Comparison of ENCODE assay signal across 12 cellular contexts in genomic region chr5:55600086-55600485, GRCh38.
DNase-seq lines count a peak whose midpoint lies in the region; ATAC-seq and TF ChIP-seq lines count a peak whose summit lies in the region.
"Had no signal": no experiment of that assay in that cellular context is flagged by ENCODE, and none has a peak within 500 bp of the region (broad histone marks: within the 10 kb centered on the region; RNA-seq: fewer than 3 reads in every experiment).

No MANE protein-coding gene starts in this region.

- peak overlapping the region; percentile 77 for H2AFZ ChIP-seq in SK-N-SH (ENCODE audit: low read depth)

- DNase-seq in SK-N-SH: no peak
- DNase-seq in activated T-helper 1 cell treated with anti-CD3 and anti-CD28 coated beads, Interleukin-12 subunit alpha, Interleukin-12 subunit beta, Interleukin-2, Interleukin-4 antibody, amounts not matched to agents 30 ng/mL and 10 ng/mL and 1 ng/mL, durations not matched to agents 14 hours and 24 hours and 36 hours (ENCODE audit: low spot score): no peak
- DNase-seq in left lung: no peak
- DNase-seq in GM10248 (ENCODE audit: extremely low spot score): no peak
- DNase-seq: activated B cell treated with CpG ODN at 0.5 μM for 24 hours, cerebellar nuclear complex, KG1, NCI-H774 had no signal

- H3K79me2 ChIP-seq in SK-N-SH (ENCODE audit: insufficient read depth): no peaks in the 10 kb centered on the region

- POLR2A ChIA-PET in SK-N-SH (lab: Yijun Ruan, JAX): no interaction called here
- POLR2A ChIA-PET in GM10248 (lab: Yijun Ruan, JAX): no interaction called here

- H3K4me3 Mint-ChIP-seq in activated T-helper 1 cell treated with anti-CD3 and anti-CD28 coated beads, Interleukin-12 subunit alpha, Interleukin-12 subunit beta, Interleukin-2, Interleukin-4 antibody, amounts not matched to agents 30 ng/mL and 10 ng/mL and 1 ng/mL, durations not matched to agents 14 hours and 24 hours and 36 hours: peak overlapping the region; percentile 5
- H3K4me3 Mint-ChIP-seq: activated B cell treated with CpG ODN at 0.5 μM for 24 hours had no signal

- H3K4me3 ChIP-seq in SK-N-SH (ENCODE audit: low read depth in 2 of 2, low read length in 1 of 2): no peak overlapping the region
- H3K4me3 ChIP-seq in left lung: no peak overlapping the region
- peak overlapping the region in 1 of 2 donors; percentile 2 for H3K4me3 ChIP-seq in stomach smooth muscle (ENCODE audit: low read length in 2 of 2)

- peaks cover 68% of the 10 kb centered on the region for H3F3A ChIP-seq in SK-N-SH (replicated peaks; ENCODE audit: insufficient read depth)

- H3K4me1 Mint-ChIP-seq in activated T-helper 1 cell treated with anti-CD3 and anti-CD28 coated beads, Interleukin-12 subunit alpha, Interleukin-12 subunit beta, Interleukin-2, Interleukin-4 antibody, amounts not matched to agents 30 ng/mL and 10 ng/mL and 1 ng/mL, durations not matched to agents 14 hours and 24 hours and 36 hours (ENCODE audit: low read depth): peaks cover 40% of the 10 kb centered on the region

- peak overlapping the region; percentile 66 for H3K4me2 ChIP-seq in SK-N-SH

- ATAC-seq in SK-N-SH treated with all-trans-retinoic acid at 6 μM for 48 hours: no peak; the same call in 2 of the 3 replicates
- ATAC-seq in left lung: no peak
- ATAC-seq in GM18520 (IDR thresholded peaks at IDR 0.05; ENCODE audit: unreplicated experiment): no peak
- no peak for ATAC-seq in HG02759 (IDR thresholded peaks at IDR 0.05; ENCODE audit: unreplicated experiment)

- no peaks in the 10 kb centered on the region for H3K9me3 Mint-ChIP-seq in activated T-helper 1 cell treated with anti-CD3 and anti-CD28 coated beads, Interleukin-12 subunit alpha, Interleukin-12 subunit beta, Interleukin-2, Interleukin-4 antibody, amounts not matched to agents 30 ng/mL and 10 ng/mL and 1 ng/mL, durations not matched to agents 14 hours and 24 hours and 36 hours
- H3K9me3 Mint-ChIP-seq: activated B cell treated with CpG ODN at 0.5 μM for 24 hours had no signal

- CTCF ChIA-PET in SK-N-SH (lab: Yijun Ruan, JAX) (no interaction called here), GM10248 (lab: Yijun Ruan, JAX) (no interaction called here)

- no peaks in the 10 kb centered on the region for H4K20me1 ChIP-seq in SK-N-SH (ENCODE audit: insufficient read depth)

- 81% methylated on average over 3 of the region's 3 CpGs for WGBS in SK-N-SH (ENCODE audit: low lambda C conversion rate)

- H3K27me3 ChIP-seq in SK-N-SH (ENCODE audit: insufficient read depth) (no peaks in the 10 kb centered on the region), left lung (no peaks in the 10 kb centered on the region), stomach smooth muscle (ENCODE audit: control insufficient read depth in 1 of 2, insufficient read depth in 2 of 2, low read length in 2 of 2) (no peaks in the 10 kb centered on the region)

- peaks cover 2% of the 10 kb centered on the region for H3K36me3 Mint-ChIP-seq in activated T-helper 1 cell treated with anti-CD3 and anti-CD28 coated beads, Interleukin-12 subunit alpha, Interleukin-12 subunit beta, Interleukin-2, Interleukin-4 antibody, amounts not matched to agents 30 ng/mL and 10 ng/mL and 1 ng/mL, durations not matched to agents 14 hours and 24 hours and 36 hours (ENCODE audit: low read depth)

- no peaks in the 10 kb centered on the region for H3K9me2 ChIP-seq in SK-N-SH

- H3K4me1 ChIP-seq in SK-N-SH (ENCODE audit: control insufficient read depth in 1 of 2, insufficient read depth in 2 of 2, low read depth in 1 of 2, low read length in 1 of 2): peaks cover 26 to 64% of the 10 kb centered on the region in 2 experiments
- H3K4me1 ChIP-seq in left lung: peaks cover 30 to 38% of the 10 kb centered on the region in 2 donors
- H3K4me1 ChIP-seq in stomach smooth muscle (ENCODE audit: control insufficient read depth, insufficient read depth, low read length): peaks cover 46% of the 10 kb centered on the region

- H3K9ac ChIP-seq in SK-N-SH: peak overlapping the region; percentile 62; the same call in 1 of the 2 replicates
- H3K9ac ChIP-seq in stomach smooth muscle (ENCODE audit: low read length in 2 of 2): no peak overlapping the region

- TF ChIP-seq CTCF in SK-N-SH (IDR thresholded peaks at IDR 0.05) (no peak), left lung (IDR thresholded peaks at IDR 0.05) (no peak), GM10248 (IDR thresholded peaks at IDR 0.05; ENCODE audit: control extremely low read depth, extremely low read depth, low read depth, missing control alignments) (no peak)

- H3K36me3 ChIP-seq in SK-N-SH (replicated peaks in 1 of 2; ENCODE audit: control insufficient read depth in 1 of 2, insufficient read depth in 2 of 2, low read length in 1 of 2) (no peaks in the 10 kb centered on the region), left lung (no peaks in the 10 kb centered on the region), stomach smooth muscle (ENCODE audit: control insufficient read depth in 2 of 2, insufficient read depth in 2 of 2, low read length in 2 of 2) (no peaks in the 10 kb centered on the region)

- H3K27me3 Mint-ChIP-seq in activated T-helper 1 cell treated with anti-CD3 and anti-CD28 coated beads, Interleukin-12 subunit alpha, Interleukin-12 subunit beta, Interleukin-2, Interleukin-4 antibody, amounts not matched to agents 30 ng/mL and 10 ng/mL and 1 ng/mL, durations not matched to agents 14 hours and 24 hours and 36 hours (ENCODE audit: insufficient read depth): no peaks in the 10 kb centered on the region

- no peak for TF ChIP-seq EP300 in SK-N-SH (IDR thresholded peaks at IDR 0.05; ENCODE audit: borderline replicate concordance in 1 of 2, low read depth in 1 of 2, low read length in 1 of 2)

- peak overlapping the region; percentile 36 for H3K27ac Mint-ChIP-seq in activated T-helper 1 cell treated with anti-CD3 and anti-CD28 coated beads, Interleukin-12 subunit alpha, Interleukin-12 subunit beta, Interleukin-2, Interleukin-4 antibody, amounts not matched to agents 30 ng/mL and 10 ng/mL and 1 ng/mL, durations not matched to agents 14 hours and 24 hours and 36 hours
- H3K27ac Mint-ChIP-seq: activated B cell treated with CpG ODN at 0.5 μM for 24 hours had no signal

- intact Hi-C loops in activated T-helper 1 cell treated with anti-CD3 and anti-CD28 coated beads, Interleukin-12 subunit alpha, Interleukin-12 subunit beta, Interleukin-2, Interleukin-4 antibody, amounts not matched to agents 30 ng/mL and 10 ng/mL and 1 ng/mL, durations not matched to agents 14 hours and 24 hours and 36 hours (cut with micrococcal nuclease): loop anchor here (1.0 kb wide), 1 partner anchor 10 kb away; no protein-coding TSS in a partner anchor
- intact Hi-C loops in left lung (cut with DNase I): no loop called here

- no peak for TF ChIP-seq RAD21 in SK-N-SH (IDR thresholded peaks at IDR 0.05; ENCODE audit: low read length)

- no peaks in the 10 kb centered on the region for H3K9me3 ChIP-seq in SK-N-SH
- H3K9me3 ChIP-seq in left lung: no peaks in the 10 kb centered on the region
- no peaks in the 10 kb centered on the region for H3K9me3 ChIP-seq in stomach smooth muscle (ENCODE audit: control insufficient read depth in 2 of 2, low read length in 2 of 2)

- H3K27ac ChIP-seq in SK-N-SH (ENCODE audit: low read depth in 2 of 2, low read length in 1 of 2): peak overlapping the region; percentile 86 to 90
- peak overlapping the region; percentile 82 to 87 for H3K27ac ChIP-seq in left lung
- peak overlapping the region; percentile 90 for H3K27ac ChIP-seq in stomach smooth muscle (ENCODE audit: low read length)

TF ChIP-seq in SK-N-SH, 30 proteins besides CTCF, POLR2A, EP300 and RAD21 (continues in another document):
- TF ChIP-seq NRF1 (IDR thresholded peaks at IDR 0.05; ENCODE audit: low read depth, low read length) (no peak), USF2 (IDR thresholded peaks at IDR 0.05; ENCODE audit: borderline replicate concordance, low read depth, low read length) (no peak)

TF ChIP-seq in SK-N-SH treated with all-trans-retinoic acid at 6 μM for 48 hours, 23 proteins besides CTCF, POLR2A, EP300 and RAD21 (continues in another document):
- TF ChIP-seq TSHZ2 (CRISPR knock-in tag; IDR thresholded peaks at IDR 0.05) (no peak), ZNF565 (CRISPR knock-in tag; conservative IDR thresholded peaks at IDR 0.05; ENCODE audit: low read depth) (no peak), ZNF8 (CRISPR knock-in tag; IDR thresholded peaks at IDR 0.05) (no peak), ZC3H10 (CRISPR knock-in tag; IDR thresholded peaks at IDR 0.05) (no peak), CSRNP3 (CRISPR knock-in tag; IDR thresholded peaks at IDR 0.05) (no peak), ESRRG (CRISPR knock-in tag; IDR thresholded peaks at IDR 0.05) (no peak)
